8 cellular contexts compared by ENCODE assay signal in genomic region chr13:40069173-40070044, GRCh38.
DNase-seq lines count a peak whose midpoint lies in the region; ATAC-seq lines count a peak whose summit lies in the region.

No MANE protein-coding gene starts in this region.

- H3K4me1 Mint-ChIP-seq in central memory CD8-positive, alpha-beta T cell: peaks cover 8% of the 10 kb centered on the region

- intact Hi-C loops in left colon (cut with DNase I, micrococcal nuclease): loop anchor here (5.0 kb wide), 1 partner anchor 613 kb away; no protein-coding TSS in a partner anchor

- ATAC-seq in GM21447 (IDR thresholded peaks at IDR 0.05; ENCODE audit: unreplicated experiment) (peak; percentile 71), left colon (peak; percentile 92), GM21576 (IDR thresholded peaks at IDR 0.05; ENCODE audit: unreplicated experiment) (no peak)
- ATAC-seq in central memory CD8-positive, alpha-beta T cell (replicated peaks; ENCODE audit: extremely low read depth, poor library complexity, severe bottlenecking): peak; percentile 73

- H3K27me3 Mint-ChIP-seq in central memory CD8-positive, alpha-beta T cell: no peaks in the 10 kb centered on the region

- no peaks in the 10 kb centered on the region for H3K9me3 Mint-ChIP-seq in central memory CD8-positive, alpha-beta T cell

- DNase-seq in COLO829 (ENCODE audit: low spot score) (peak; percentile 56), NCI-H128 (lab: John Stamatoyannopoulos, UW; ENCODE audit: unreplicated experiment) (peak; percentile 5), left colon (peak; percentile 55 to 81)
- peak; percentile 73 for DNase-seq in activated CD4-positive, CD25-positive, alpha-beta regulatory T cell treated with anti-CD3 and anti-CD28 coated beads, Interleukin-2, amount 50 U/mL, for 72 hours
- DNase-seq in central memory CD8-positive, alpha-beta T cell (ENCODE audit: low spot score in 2 of 2): peak; percentile 47 to 53
- peak; percentile 62 to 64 for DNase-seq in stimulated activated CD4-positive, alpha-beta T cell treated with anti-CD3 and anti-CD28 coated beads, Interleukin-2, amount 100 ng/mL, for 48 hours

- no peak overlapping the region for H3K4me3 Mint-ChIP-seq in central memory CD8-positive, alpha-beta T cell

- peak overlapping the region; percentile 42 for H3K27ac Mint-ChIP-seq in central memory CD8-positive, alpha-beta T cell (ENCODE audit: low read depth)

- H3K36me3 Mint-ChIP-seq in central memory CD8-positive, alpha-beta T cell (ENCODE audit: insufficient read depth): no peaks in the 10 kb centered on the region

Comparison
In these comparisons a context has a peak if more than half of its experiments do, and no peak if none do; other contexts are left out.
1. DNase-seq: peak in every context shown above with its lines; median percentile 73 in activated CD4-positive, CD25-positive, alpha-beta regulatory T cell treated with anti-CD3 and anti-CD28 coated beads, Interleukin-2, amount 50 U/mL, for 72 hours; 68 in left colon; 63 in stimulated activated CD4-positive, alpha-beta T cell treated with anti-CD3 and anti-CD28 coated beads, Interleukin-2, amount 100 ng/mL, for 48 hours; 56 in COLO829; 50 in central memory CD8-positive, alpha-beta T cell; 5 in NCI-H128.